Comparison of ENCODE assay signal across 21 cellular contexts in genomic region chr6:167974644-167975344, GRCh38. TPM values are rescaled to one million over a fixed set of nuclear protein-coding genes. Genes with fewer than 3 reads are reported as not detected.
DNase-seq lines count a peak whose midpoint lies in the region; ATAC-seq and TF ChIP-seq lines count a peak whose summit lies in the region.
"Had no signal": no experiment of that assay in that cellular context is flagged by ENCODE, and none has a peak within 500 bp of the region (broad histone marks: within the 10 kb centered on the region; RNA-seq: fewer than 3 reads in every experiment).

No MANE protein-coding gene starts in this region.

- ATAC-seq in right cardiac atrium: peak; percentile 7 to 24
- no peak for ATAC-seq in HG02642 (IDR thresholded peaks at IDR 0.05; ENCODE audit: poor library complexity, unreplicated experiment)

- H3K4me3 ChIP-seq in adipocyte (ENCODE audit: low read length): no peak overlapping the region
- no peak overlapping the region for H3K4me3 ChIP-seq in right cardiac atrium (ENCODE audit: low read length)
- H3K4me3 ChIP-seq in neural progenitor cell: no peak overlapping the region
- H3K4me3 ChIP-seq: hepatocyte, MG63, SK-N-MC, spleen had no signal

- H3K36me3 ChIP-seq in adipocyte (ENCODE audit: control insufficient read depth, insufficient read depth, low read length, severe bottlenecking): no peaks in the 10 kb centered on the region
- peaks cover 5% of the 10 kb centered on the region for H3K36me3 ChIP-seq in neural progenitor cell
- H3K36me3 ChIP-seq: MG63 had no signal

- H3K27ac Mint-ChIP-seq in progenitor cell of endocrine pancreas (peak overlapping the region; percentile 5), neural progenitor cell (no peak overlapping the region)
- H3K27ac Mint-ChIP-seq: activated CD4-positive, alpha-beta T cell treated with anti-CD3 and anti-CD28 coated beads, Interleukin-2, amount 10 ng/mL, durations not matched to agents 7 days and 5 days had no signal

- DNase-seq in HT-29 (ENCODE audit: low spot score) (peak; percentile 78), adipocyte (ENCODE audit: low read depth) (peak; percentile 7), right cardiac atrium (no peak), progenitor cell of endocrine pancreas (ENCODE audit: low spot score, unreplicated experiment) (no peak), NCI-H446 treated with DMSO at 0.1 percent for 48 hours (lab: John Stamatoyannopoulos, UW) (no peak), neural progenitor cell (ENCODE audit: low spot score) (no peak), NCI-H1105 treated with DMSO at 0.1 percent for 48 hours (lab: John Stamatoyannopoulos, UW) (no peak)
- DNase-seq: activated CD4-positive, alpha-beta T cell treated with anti-CD3 and anti-CD28 coated beads, Interleukin-2, amount 10 ng/mL, durations not matched to agents 7 days and 5 days; activated CD8-positive, alpha-beta memory T cell treated with anti-CD3 and anti-CD28 coated beads, Interleukin-2, amount 50 U/mL, for 48 hours; activated naive CD4-positive, alpha-beta T cell; AML-193; kidney; MG63; NCI-H1930; NCI-H524 treated with DMSO at 0.1 percent for 48 hours; OCI-M1 had no signal

- H3K9ac ChIP-seq in adipocyte (ENCODE audit: low read length) (no peak overlapping the region), neural progenitor cell (no peak overlapping the region)

- no peak overlapping the region for H3K27ac ChIP-seq in right cardiac atrium (ENCODE audit: low read length)
- no peak overlapping the region for H3K27ac ChIP-seq in neural progenitor cell
- H3K27ac ChIP-seq: hepatocyte, SK-N-MC, spleen had no signal

- H3K9me3 Mint-ChIP-seq in progenitor cell of endocrine pancreas (ENCODE audit: low read depth) (no peaks in the 10 kb centered on the region), neural progenitor cell (peaks cover 10% of the 10 kb centered on the region)
- H3K9me3 Mint-ChIP-seq: activated CD4-positive, alpha-beta T cell treated with anti-CD3 and anti-CD28 coated beads, Interleukin-2, amount 10 ng/mL, durations not matched to agents 7 days and 5 days had no signal

- no peak overlapping the region for H3K4me2 ChIP-seq in neural progenitor cell
- H3K4me2 ChIP-seq: hepatocyte had no signal

- H4K20me1 ChIP-seq in neural progenitor cell (ENCODE audit: low read depth): no peaks in the 10 kb centered on the region

- H3K36me3 Mint-ChIP-seq in progenitor cell of endocrine pancreas (ENCODE audit: insufficient read depth): peaks cover 8% of the 10 kb centered on the region
- peaks cover 5% of the 10 kb centered on the region for H3K36me3 Mint-ChIP-seq in neural progenitor cell

- no peak overlapping the region for H3K4me3 Mint-ChIP-seq in progenitor cell of endocrine pancreas (ENCODE audit: low read depth)
- H3K4me3 Mint-ChIP-seq in neural progenitor cell: no peak overlapping the region
- H3K4me3 Mint-ChIP-seq: activated CD4-positive, alpha-beta T cell treated with anti-CD3 and anti-CD28 coated beads, Interleukin-2, amount 10 ng/mL, durations not matched to agents 7 days and 5 days had no signal

- TF ChIP-seq CTCF in progenitor cell of endocrine pancreas (IDR thresholded peaks at IDR 0.05; ENCODE audit: unreplicated experiment) (no peak), neural progenitor cell (IDR thresholded peaks at IDR 0.05) (no peak)

- H3K4me1 Mint-ChIP-seq in progenitor cell of endocrine pancreas (ENCODE audit: low read depth) (peaks cover 28% of the 10 kb centered on the region), neural progenitor cell (peaks cover 15% of the 10 kb centered on the region)
- H3K4me1 Mint-ChIP-seq: activated CD4-positive, alpha-beta T cell treated with anti-CD3 and anti-CD28 coated beads, Interleukin-2, amount 10 ng/mL, durations not matched to agents 7 days and 5 days had no signal

- intact Hi-C loops in right cardiac atrium (cut with DNase I): no loop called here

- H3K4me1 ChIP-seq in adipocyte (ENCODE audit: control insufficient read depth, insufficient read depth, low read length): peaks cover 5% of the 10 kb centered on the region
- H3K4me1 ChIP-seq in right cardiac atrium (ENCODE audit: control insufficient read depth, insufficient read depth, low read length): no peaks in the 10 kb centered on the region
- H3K4me1 ChIP-seq in neural progenitor cell: peaks cover 26% of the 10 kb centered on the region
- H3K4me1 ChIP-seq: spleen had no signal

- H3K9me3 ChIP-seq in adipocyte (ENCODE audit: control insufficient read depth, low read length) (no peaks in the 10 kb centered on the region), right cardiac atrium (ENCODE audit: control insufficient read depth, low read length) (no peaks in the 10 kb centered on the region), neural progenitor cell (ENCODE audit: low read depth) (no peaks in the 10 kb centered on the region)
- H3K9me3 ChIP-seq: MG63, spleen had no signal

- H3F3A ChIP-seq in neural progenitor cell (ENCODE audit: low read depth): peaks cover 31% of the 10 kb centered on the region

- WGBS in right cardiac atrium: 56% methylated on average over 12 of the region's 12 CpGs

- no peaks in the 10 kb centered on the region for H3K79me2 ChIP-seq in neural progenitor cell (ENCODE audit: low read depth)
- H3K79me2 ChIP-seq: hepatocyte had no signal

- no peak overlapping the region for H2AFZ ChIP-seq in neural progenitor cell (replicated peaks)
- H2AFZ ChIP-seq: hepatocyte had no signal

- no peaks in the 10 kb centered on the region for H3K27me3 ChIP-seq in adipocyte (replicated peaks; ENCODE audit: control insufficient read depth, insufficient read depth, low read length)
- H3K27me3 ChIP-seq in right cardiac atrium (ENCODE audit: control insufficient read depth, insufficient read depth): no peaks in the 10 kb centered on the region
- H3K27me3 ChIP-seq in neural progenitor cell: no peaks in the 10 kb centered on the region
- H3K27me3 ChIP-seq: hepatocyte, MG63, spleen had no signal

- H3K27me3 Mint-ChIP-seq in progenitor cell of endocrine pancreas: no peaks in the 10 kb centered on the region
- H3K27me3 Mint-ChIP-seq in neural progenitor cell (ENCODE audit: insufficient read depth, low read depth): no peaks in the 10 kb centered on the region
- H3K27me3 Mint-ChIP-seq: activated CD4-positive, alpha-beta T cell treated with anti-CD3 and anti-CD28 coated beads, Interleukin-2, amount 10 ng/mL, durations not matched to agents 7 days and 5 days had no signal

RNA-seq across cellular contexts. Expression of gene KIF25, which starts 22.7 kb away (rescaled TPM):
- not detected in 2 replicates for total RNA-seq in HT-29 (2014; rRNA removed; shearing (Covaris generic))
- total RNA-seq in right cardiac atrium (under 1 TPM in 1 of 4 donors, not detected in 3; 0.29 TPM), progenitor cell of endocrine pancreas (not detected in 2 replicates), neural progenitor cell (ENCODE audit: low replicate concordance) (1.2 and 1.5 TPM in 2 replicates)
- polyA plus RNA-seq in right cardiac atrium: 0.25 TPM
- total RNA-seq: activated CD4-positive, alpha-beta T cell treated with anti-CD3 and anti-CD28 coated beads, Interleukin-2, amount 10 ng/mL, durations not matched to agents 7 days and 5 days; G401; kidney had no signal
- polyA plus RNA-seq: hepatocyte had no signal

Comparison
In these comparisons a context has a peak if more than half of its experiments do, and no peak if none do; other contexts are left out.
1. DNase-seq: peak in HT-29 (single experiment) and adipocyte (single experiment); none in right cardiac atrium (0 of 3), progenitor cell of endocrine pancreas (single experiment), NCI-H446 treated with DMSO at 0.1 percent for 48 hours (single experiment), neural progenitor cell (single experiment) and NCI-H1105 treated with DMSO at 0.1 percent for 48 hours (single experiment).